Comparison of ENCODE assay signal across 20 cellular contexts in genomic region chr11:64048042-64048854, GRCh38. TPM values are rescaled to one million over a fixed set of nuclear protein-coding genes. Genes with fewer than 3 reads are reported as not detected.
DNase-seq lines count a peak whose midpoint lies in the region; ATAC-seq and TF ChIP-seq lines count a peak whose summit lies in the region.
"Had no signal": no experiment of that assay in that cellular context is flagged by ENCODE, and none has a peak within 500 bp of the region (broad histone marks: within the 10 kb centered on the region; RNA-seq: fewer than 3 reads in every experiment).

No MANE protein-coding gene starts in this region.

- H3K36me3 ChIP-seq in Panc1 (ENCODE audit: control insufficient read depth, insufficient read depth, low read length) (no peaks in the 10 kb centered on the region), mesodermal cell (ENCODE audit: control insufficient read depth, insufficient read depth, low read length) (no peaks in the 10 kb centered on the region), skeletal muscle tissue (ENCODE audit: control insufficient read depth in 3 of 3, insufficient read depth in 3 of 3, low read length in 3 of 3) (no peaks in the 10 kb centered on the region), ovary (no peaks in the 10 kb centered on the region)
- H3K36me3 ChIP-seq: left lung had no signal

- H3K4me1 ChIP-seq in Panc1 (ENCODE audit: control insufficient read depth, insufficient read depth, low read length) = no peaks in the 10 kb centered on the region
- H3K4me1 ChIP-seq in mesodermal cell (ENCODE audit: control insufficient read depth, insufficient read depth, low read length, poor library complexity, severe bottlenecking) = peaks cover 15% of the 10 kb centered on the region
- peaks cover 5 to 24% (median 17%) of the 10 kb centered on the region in 3 donors for H3K4me1 ChIP-seq in skeletal muscle tissue (ENCODE audit: control insufficient read depth in 3 of 3, insufficient read depth in 3 of 3, low read length in 3 of 3)
- H3K4me1 ChIP-seq in ovary (ENCODE audit: insufficient read depth) = no peaks in the 10 kb centered on the region

- no peak overlapping the region for H3K27ac ChIP-seq in Panc1 (ENCODE audit: low read length)
- peak overlapping the region; percentile 70 to 97 (median 90) for H3K27ac ChIP-seq in dorsolateral prefrontal cortex
- H3K27ac ChIP-seq in mesodermal cell (ENCODE audit: low read depth, low read length, severe bottlenecking) = peak overlapping the region; percentile 66
- H3K27ac ChIP-seq in skeletal muscle tissue (ENCODE audit: low read depth, low read length) = peak overlapping the region; percentile 54
- no peak overlapping the region for H3K27ac ChIP-seq in ovary
- H3K27ac ChIP-seq: epithelial cell of prostate, hepatocyte, left lung had no signal

- BruUV-seq in Panc1 (replicated peaks; lab: Mats Ljungman, UMichigan) = no TSS peak

- no peak for TF ChIP-seq EP300 in ovary (IDR thresholded peaks at IDR 0.05)

- peak; percentile 15; the same call in 1 of the 2 replicates for ATAC-seq in Panc1
- ATAC-seq: left lung had no signal

- POLR2A ChIA-PET in Panc1 (lab: Charles Lee) = no interaction called here

- intact Hi-C loops in Panc1 (cut with micrococcal nuclease; ENCODE audit: unreplicated experiment) = no loop called here
- intact Hi-C loops in dorsolateral prefrontal cortex (cut with DNase I) = loop anchor here (1.0 to 2.0 kb wide), 2 partner anchors 44 to 53 kb away; no protein-coding TSS in a partner anchor
- intact Hi-C loops in ovary (cut with DNase I) = no loop called here

- H3K4me3 ChIP-seq in Panc1 (ENCODE audit: low read depth in 2 of 2, low read length in 2 of 2) (no peak overlapping the region), dorsolateral prefrontal cortex (no peak overlapping the region), mesodermal cell (ENCODE audit: extremely low read depth, insufficient read depth, low read length, poor library complexity, severe bottlenecking) (no peak overlapping the region), skeletal muscle tissue (ENCODE audit: low read length in 3 of 3) (no peak overlapping the region), ovary (no peak overlapping the region)
- H3K4me3 ChIP-seq: hepatocyte, left lung had no signal

- CTCF ChIA-PET in Panc1 (lab: Charles Lee) = no interaction called here

- in situ Hi-C loops in Panc1 (cut with HindIII; ENCODE audit: low pct_unique_long_range_greater_than_20kb, low sequenced_read_pairs) = no loop called here

- WGBS in mesodermal cell (ENCODE audit: insufficient coverage in 2 of 2), 2 experiments = 71 to 73% methylated on average over 15 to 19 of the region's 19 CpGs
- WGBS in ovary, 3 donors = 84 to 92% (median 86%) methylated on average over 19 of the region's 19 CpGs

- DNase-seq in Panc1 (ENCODE audit: low read depth, low spot score) = no peak
- peak; percentile 66 to 99 (median 96) for DNase-seq in dorsolateral prefrontal cortex
- DNase-seq in SKM-1 (lab: John Stamatoyannopoulos, UW; ENCODE audit: unreplicated experiment) = no peak
- DNase-seq in ovary = no peak
- no peak for DNase-seq in stimulated activated CD4-positive, alpha-beta T cell treated with anti-CD3 and anti-CD28 coated beads, Interleukin-2, amount 100 ng/mL, for 48 hours
- DNase-seq: activated CD4-positive, alpha-beta T cell treated with anti-CD3 and anti-CD28 coated beads for 4 hours; activated naive CD8-positive, alpha-beta T cell treated with anti-CD3 and anti-CD28 coated beads, Interleukin-2, amount 10 ng/mL, durations not matched to agents 7 days and 5 days; activated T-cell treated with anti-CD3 and anti-CD28 coated beads for 4 hours; cerebellar nuclear complex; DND-41; HFFc6; left lung; NCI-H2081 treated with DMSO at 0.1 percent for 48 hours; NCI-H82; RPMI8226 had no signal

- TF ChIP-seq CTCF in Panc1 (IDR thresholded peaks at IDR 0.05) = no peak
- peak in 18 of 56 donors; percentile 12 to 57 (median 24) for TF ChIP-seq CTCF in dorsolateral prefrontal cortex (IDR thresholded peaks at IDR 0.05 in 54 of 56, conservative IDR thresholded peaks at IDR 0.05 in 2 of 56; ENCODE audit: low read depth in 1 of 56, partially characterized antibody in 56 of 56)
- TF ChIP-seq CTCF in ovary (IDR thresholded peaks at IDR 0.05) = no peak

- H3K9me3 ChIP-seq in Panc1 (ENCODE audit: control insufficient read depth, insufficient read depth, low read depth, low read length) (no peaks in the 10 kb centered on the region), mesodermal cell (ENCODE audit: control insufficient read depth, low read length) (no peaks in the 10 kb centered on the region), skeletal muscle tissue (ENCODE audit: control insufficient read depth in 3 of 3, low read length in 3 of 3) (no peaks in the 10 kb centered on the region), ovary (no peaks in the 10 kb centered on the region)
- H3K9me3 ChIP-seq: left lung had no signal

- H3K27me3 ChIP-seq in Panc1 (ENCODE audit: control insufficient read depth, insufficient read depth, low read length) (no peaks in the 10 kb centered on the region), dorsolateral prefrontal cortex (no peaks in the 10 kb centered on the region), skeletal muscle tissue (ENCODE audit: control insufficient read depth in 3 of 3, insufficient read depth in 3 of 3, low read length in 3 of 3) (no peaks in the 10 kb centered on the region), ovary (no peaks in the 10 kb centered on the region)
- H3K27me3 ChIP-seq: hepatocyte, left lung had no signal

- no peak for TF ChIP-seq POLR2A in ovary (IDR thresholded peaks at IDR 0.05)

- peak overlapping the region in 1 of 3 donors; percentile 68 for H3K9ac ChIP-seq in skeletal muscle tissue (ENCODE audit: low read depth in 1 of 3, low read length in 3 of 3)

RNA-seq across cellular contexts. Expression of gene FLRT1, which starts 12.5 kb away (rescaled TPM):
- total RNA-seq in Panc1 (2021; ENCODE audit: unreplicated experiment) (0.51 TPM), dorsolateral prefrontal cortex (10 to 100 TPM in 101 of 120 experiments, 1 to 10 TPM in 19; 5.1 to 24.0 (median 13.6) TPM), skeletal muscle tissue (0.52 TPM), ovary (1 to 10 TPM in 1 of 7 donors, under 1 TPM in 6; 0.23 to 1.2 (median 0.45) TPM)
- polyA plus RNA-seq in Panc1 (2012; ENCODE audit: insufficient read length) = 1.9 TPM
- 0.63 TPM for polyA plus RNA-seq in mesodermal cell (2013, experiment 1 of 2)
- polyA plus RNA-seq in mesodermal cell (2013, experiment 2 of 2) = 0.51 TPM
- polyA plus RNA-seq in ovary = under 1 TPM; 0.13 to 0.17 TPM
- total RNA-seq: activated naive CD8-positive, alpha-beta T cell treated with anti-CD3 and anti-CD28 coated beads, Interleukin-2, amount 10 ng/mL, durations not matched to agents 7 days and 5 days had no signal
- polyA plus RNA-seq: CD14-positive monocyte had no signal

Comparison
In these comparisons a context has a peak if more than half of its experiments do, and no peak if none do; other contexts are left out.
1. DNase-seq: peak in dorsolateral prefrontal cortex (10 of 10); none in Panc1 (single experiment), SKM-1 (single experiment), ovary (0 of 5) and stimulated activated CD4-positive, alpha-beta T cell treated with anti-CD3 and anti-CD28 coated beads, Interleukin-2, amount 100 ng/mL, for 48 hours (0 of 2).
2. H3K27ac ChIP-seq: peak in dorsolateral prefrontal cortex (59 of 59), mesodermal cell (single experiment) and skeletal muscle tissue (single experiment); none in Panc1 (single experiment) and ovary (0 of 2).
3. intact Hi-C loops: an anchor here in dorsolateral prefrontal cortex (1.0 to 2.0 kb wide); none called in Panc1 and ovary.